In genomic region chr19:50722248-50723013, GRCh38 we compare ENCODE assay signal across 12 cellular contexts. TPM values are rescaled to one million over a fixed set of nuclear protein-coding genes. Genes with fewer than 3 reads are reported as not detected.
DNase-seq lines count a peak whose midpoint lies in the region; ATAC-seq and TF ChIP-seq lines count a peak whose summit lies in the region.
"Had no signal": no experiment of that assay in that cellular context is flagged by ENCODE, and none has a peak within 500 bp of the region (broad histone marks: within the 10 kb centered on the region; RNA-seq: fewer than 3 reads in every experiment).

No MANE protein-coding gene starts in this region.

- no CpG with 5 or more reads among the region's 15 CpGs for WGBS in H9 (ENCODE audit: extremely low coverage, insufficient read length, low lambda C conversion rate)
- 63% methylated on average over 15 of the region's 15 CpGs for WGBS in smooth muscle cell (ENCODE audit: low lambda C conversion rate)

- H3K56ac ChIP-seq in H9 (ENCODE audit: insufficient read length, low read depth, low read length): no peak overlapping the region

- no peaks in the 10 kb centered on the region for H3K36me3 ChIP-seq in iPS-15b (ENCODE audit: control insufficient read depth, insufficient read depth, low read length)
- H3K36me3 ChIP-seq in smooth muscle cell (ENCODE audit: low read depth): no peaks in the 10 kb centered on the region

- H3K79me1 ChIP-seq in H9 (ENCODE audit: insufficient read depth, low read depth, low read length, poor library complexity, severe bottlenecking): no peaks in the 10 kb centered on the region

- no peak overlapping the region for H2BK15ac ChIP-seq in H9 (ENCODE audit: low read depth, low read length)

- no peak overlapping the region for H2BK20ac ChIP-seq in H9 (ENCODE audit: low read depth, low read length, poor library complexity, severe bottlenecking)

- no peaks in the 10 kb centered on the region for H3F3A ChIP-seq in smooth muscle cell (ENCODE audit: low read depth)

- H4K8ac ChIP-seq in H9 (replicated peaks; ENCODE audit: insufficient read length, low read depth, low read length): no peak overlapping the region

- DNase-seq in H9 (no peak), T-helper 17 cell (no peak), smooth muscle cell (lab: John Stamatoyannopoulos, UW; ENCODE audit: unreplicated experiment) (no peak), COLO668 (lab: John Stamatoyannopoulos, UW; ENCODE audit: unreplicated experiment) (no peak)
- no peak for DNase-seq in activated naive CD4-positive, alpha-beta T cell treated with anti-CD3 and anti-CD28 coated beads, Interleukin-2, amount 50 U/mL, for 16 hours
- DNase-seq: activated naive CD8-positive, alpha-beta T cell treated with anti-CD3 and anti-CD28 coated beads for 36 hours had no signal

- no peak overlapping the region for H3K27ac ChIP-seq in H9 (ENCODE audit: insufficient read length, low read depth, low read length)
- peak overlapping the region; percentile 55 for H3K27ac ChIP-seq in smooth muscle cell (ENCODE audit: low read depth)
- H3K27ac ChIP-seq: epithelial cell of prostate, VCaP had no signal

- no peaks in the 10 kb centered on the region; the same call in 1 of the 2 replicates for H3K27me3 ChIP-seq in H9 (ENCODE audit: insufficient read depth, low read length)
- H3K27me3 ChIP-seq in iPS-15b (ENCODE audit: control insufficient read depth, insufficient read depth, low read length): peaks cover 67% of the 10 kb centered on the region
- peaks cover 6% of the 10 kb centered on the region for H3K27me3 ChIP-seq in smooth muscle cell (ENCODE audit: low read depth)

- no peak overlapping the region for H2BK5ac ChIP-seq in H9 (ENCODE audit: insufficient read length, low read length)

- H3K79me2 ChIP-seq in H9 (ENCODE audit: insufficient read depth, low read length) (no peaks in the 10 kb centered on the region), smooth muscle cell (ENCODE audit: low read depth) (peaks cover 8% of the 10 kb centered on the region)

- no peak overlapping the region for H3K9ac ChIP-seq in H9 (ENCODE audit: extremely low read depth, insufficient read length, low read length)
- no peak overlapping the region for H3K9ac ChIP-seq in iPS-15b (ENCODE audit: low read depth, low read length)
- no peak overlapping the region for H3K9ac ChIP-seq in smooth muscle cell (ENCODE audit: low read depth)

- no peak overlapping the region for H2AK5ac ChIP-seq in H9 (ENCODE audit: insufficient read length, low read length)

- no peak overlapping the region for H4K5ac ChIP-seq in H9 (ENCODE audit: insufficient read length, low read depth, low read length)

- H3K4me1 Mint-ChIP-seq in H9 (peaks cover 36 to 57% of the 10 kb centered on the region in 2 experiments), T-helper 17 cell (peaks cover 13% of the 10 kb centered on the region)

- no peak overlapping the region for H2BK12ac ChIP-seq in H9 (ENCODE audit: insufficient read length, low read depth, low read length)

- no peaks in the 10 kb centered on the region; a peak in 1 of 5 replicates for H3K9me3 Mint-ChIP-seq in H9
- H3K9me3 Mint-ChIP-seq: activated naive CD8-positive, alpha-beta T cell treated with anti-CD3 and anti-CD28 coated beads for 36 hours had no signal

- no peak overlapping the region for H3K14ac ChIP-seq in H9 (ENCODE audit: insufficient read depth, low read length)

- H2AFZ ChIP-seq in H9 (ENCODE audit: low read length) (no peak overlapping the region), smooth muscle cell (ENCODE audit: low read depth) (peak overlapping the region; percentile 24)

- H3K36me3 Mint-ChIP-seq in H9 (ENCODE audit: insufficient read depth in 1 of 3, low read depth in 3 of 3) (no peaks in the 10 kb centered on the region; a peak in 2 of 7 replicates), T-helper 17 cell (ENCODE audit: low read depth) (peaks cover 6% of the 10 kb centered on the region)

- H3K27me3 Mint-ChIP-seq in H9 (ENCODE audit: low read depth) (peaks cover 73% of the 10 kb centered on the region), T-helper 17 cell (peaks cover 70% of the 10 kb centered on the region)

- peak overlapping the region; percentile 68 to 81; a peak in 3 of 5 replicates for H3K4me3 Mint-ChIP-seq in H9
- peak overlapping the region; percentile 1 for H3K4me3 Mint-ChIP-seq in T-helper 17 cell

- H4K20me1 ChIP-seq in H9 (ENCODE audit: control insufficient read depth, insufficient read depth, insufficient read length) (no peaks in the 10 kb centered on the region), smooth muscle cell (ENCODE audit: low read depth) (no peaks in the 10 kb centered on the region)

- no peaks in the 10 kb centered on the region for H3K9me3 ChIP-seq in H9 (ENCODE audit: control insufficient read depth, low read depth, low read length)
- H3K9me3 ChIP-seq in T-helper 17 cell (ENCODE audit: control insufficient read depth, low read length, poor library complexity, severe bottlenecking): no peaks in the 10 kb centered on the region
- no peaks in the 10 kb centered on the region for H3K9me3 ChIP-seq in iPS-15b (ENCODE audit: control insufficient read depth, insufficient read depth, low read length)
- H3K9me3 ChIP-seq in smooth muscle cell (replicated peaks; ENCODE audit: low read depth): no peaks in the 10 kb centered on the region

- H3K4me3 ChIP-seq in iPS-15b (ENCODE audit: low read depth, low read length) (peak overlapping the region; percentile 30), smooth muscle cell (peak overlapping the region; percentile 57)

- no peak for TF ChIP-seq CTCF in H9 (conservative IDR thresholded peaks at IDR 0.05)
- no peak for TF ChIP-seq CTCF in smooth muscle cell (IDR thresholded peaks at IDR 0.05; ENCODE audit: borderline replicate concordance, insufficient read depth, poor library complexity, severe bottlenecking)

- no peaks in the 10 kb centered on the region for H3K23me2 ChIP-seq in H9 (ENCODE audit: insufficient read length, low read depth, low read length, poor library complexity, severe bottlenecking)

- H3K4ac ChIP-seq in H9 (ENCODE audit: low read depth, low read length): no peak overlapping the region

- H3T11ph ChIP-seq in H9 (ENCODE audit: low read length): no peak overlapping the region

- ATAC-seq in T-helper 17 cell (no peak), HG03439 (IDR thresholded peaks at IDR 0.05; ENCODE audit: unreplicated experiment) (no peak)

- peak overlapping the region; percentile 35 for H3K4me2 ChIP-seq in H9 (ENCODE audit: insufficient read depth, insufficient read length, low read length)
- H3K4me2 ChIP-seq in smooth muscle cell: peak overlapping the region; percentile 88

- no peak overlapping the region for H3K27ac Mint-ChIP-seq in H9
- H3K27ac Mint-ChIP-seq in T-helper 17 cell: no peak overlapping the region
- H3K27ac Mint-ChIP-seq: activated naive CD8-positive, alpha-beta T cell treated with anti-CD3 and anti-CD28 coated beads for 36 hours had no signal

- no peak overlapping the region for H3K18ac ChIP-seq in H9 (ENCODE audit: insufficient read length, low read depth, low read length)

- peaks cover 8% of the 10 kb centered on the region; the same call in 1 of the 2 replicates for H3K4me1 ChIP-seq in H9 (ENCODE audit: insufficient read depth, low read length)
- peaks cover 10% of the 10 kb centered on the region for H3K4me1 ChIP-seq in iPS-15b (ENCODE audit: control insufficient read depth, insufficient read depth, low read length)
- peaks cover 20% of the 10 kb centered on the region for H3K4me1 ChIP-seq in smooth muscle cell (ENCODE audit: low read depth)

- H3K23ac ChIP-seq in H9 (ENCODE audit: insufficient read length, low read depth, low read length): no peak overlapping the region

- no peak overlapping the region for H2BK120ac ChIP-seq in H9 (ENCODE audit: low read depth, low read length, poor library complexity, severe bottlenecking)

- H4K91ac ChIP-seq in H9 (ENCODE audit: insufficient read length, low read depth, low read length): no peak overlapping the region

RNA-seq across cellular contexts. Expression of gene CLEC11A, which starts 0.7 kb away (rescaled TPM):
- total RNA-seq in H9 (2021) (3.8 and 3.9 TPM in 2 replicates), T-helper 17 cell (under 1 TPM in 1 of 2 donors, not detected in 1; 0.39 TPM), smooth muscle cell (48.3 and 53.4 TPM in 2 replicates)
- polyA plus RNA-seq in smooth muscle cell: 138 and 155 TPM in 2 replicates

RNA-seq across cellular contexts. Expression of gene SHANK1, which starts 2.8 kb away (rescaled TPM):
- total RNA-seq in H9 (2021) (1.4 and 1.7 TPM in 2 replicates), T-helper 17 cell (not detected), smooth muscle cell (2.1 and 4.1 TPM in 2 replicates)
- 1.0 and 1.8 TPM in 2 replicates for polyA plus RNA-seq in smooth muscle cell

RNA-seq across cellular contexts. Expression of gene GPR32, which starts 47.8 kb away (rescaled TPM):
- total RNA-seq in H9 (2021): not detected in 2 replicates
- total RNA-seq in T-helper 17 cell: not detected
- total RNA-seq in smooth muscle cell: not detected in 2 replicates
- polyA plus RNA-seq in smooth muscle cell: not detected in 2 replicates
- total RNA-seq: activated naive CD8-positive, alpha-beta T cell treated with anti-CD3 and anti-CD28 coated beads for 36 hours; lower leg skin; OCI-LY7 had no signal

Comparison
In these comparisons a context has a peak if more than half of its experiments do, and no peak if none do; other contexts are left out.
1. RNA of gene CLEC11A, which starts 0.7 kb away (total RNA-seq): 48.3 to 53.4 TPM in smooth muscle cell; 3.8 to 3.9 TPM in H9 and 0.39 TPM in T-helper 17 cell; every median in the first group is over 10 times any median in the second.